ENCODE assay signal across 1 cellular context in the genomic region with DNA sequence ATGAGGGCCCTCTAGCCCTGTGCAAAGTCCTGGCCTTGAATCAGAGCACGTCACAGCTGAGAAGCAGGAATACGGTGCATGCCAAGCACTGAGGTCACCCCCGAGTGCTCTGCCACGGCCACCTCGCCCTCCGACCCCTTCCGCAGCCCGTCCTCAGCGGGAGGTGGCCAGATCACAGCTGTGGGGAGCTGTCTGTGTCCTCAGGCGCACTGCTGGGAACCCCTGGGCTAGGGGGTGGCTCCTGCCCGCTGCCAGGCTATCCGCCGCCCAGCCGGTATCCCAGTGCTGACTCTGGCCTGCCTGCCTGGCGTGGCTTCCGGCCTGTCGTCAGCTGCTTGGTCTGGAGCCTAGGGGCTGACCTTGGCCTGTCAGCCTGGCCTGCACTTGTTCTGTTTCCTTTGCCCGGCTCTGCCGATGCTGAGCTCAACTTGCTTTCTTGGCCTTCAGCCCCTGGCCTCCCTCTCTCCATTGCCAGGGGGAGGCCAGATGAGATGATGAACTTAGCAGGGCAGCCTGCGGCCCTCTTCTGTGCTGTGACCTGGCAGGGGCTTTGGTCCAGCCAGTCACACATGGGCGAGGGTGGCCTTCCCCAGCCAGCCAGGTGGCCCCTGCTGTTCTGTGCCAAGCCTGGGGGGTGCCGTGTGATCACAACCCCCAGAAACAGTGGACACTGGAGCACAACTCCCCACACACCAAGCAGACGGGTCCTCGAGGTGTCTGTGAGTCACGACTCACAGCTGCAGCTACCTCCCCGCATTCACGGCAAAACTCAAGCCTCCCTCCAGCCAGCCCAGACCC.
TF ChIP-seq lines count a peak whose summit lies in the region.

No MANE protein-coding gene starts in this region.

TF ChIP-seq in HepG2, 621 proteins besides CTCF, POLR2A, EP300 and RAD21 (continued from another document and continues in another):
- TF ChIP-seq ZNF766 (CRISPR knock-in tag; IDR thresholded peaks at IDR 0.05; ENCODE audit: borderline replicate concordance) (peak; percentile 79; the same call in 1 of the 2 replicates), KLF15 (CRISPR knock-in tag; IDR thresholded peaks at IDR 0.05; ENCODE audit: borderline replicate concordance) (no peak), SALL2 (CRISPR knock-in tag; IDR thresholded peaks at IDR 0.05) (0 out of 2 replicates have a peak, but pooled peaks have one; percentile 53), ZNF414 (CRISPR knock-in tag; IDR thresholded peaks at IDR 0.05) (peak; percentile 68; the same call in 1 of the 2 replicates), NCOA5 (CRISPR knock-in tag; IDR thresholded peaks at IDR 0.05) (no peak), NR2F6 (IDR thresholded peaks at IDR 0.05) (peak; percentile 50), NR2F6 (CRISPR knock-in tag; IDR thresholded peaks at IDR 0.05) (peak; percentile 79), XBP1 (CRISPR knock-in tag; IDR thresholded peaks at IDR 0.05) (0 out of 2 replicates have a peak, but pooled peaks have one; percentile 37), ZZZ3 (CRISPR knock-in tag; IDR thresholded peaks at IDR 0.05; ENCODE audit: borderline replicate concordance) (peak; percentile 54; the same call in 1 of the 2 replicates), SIN3B (IDR thresholded peaks at IDR 0.05; ENCODE audit: low read length) (no peak), KMT2B (CRISPR knock-in tag; IDR thresholded peaks at IDR 0.05) (no peak), SOX5 (CRISPR knock-in tag; IDR thresholded peaks at IDR 0.05; ENCODE audit: borderline replicate concordance) (peak; percentile 29; the same call in 1 of the 2 replicates), CEBPG (CRISPR knock-in tag; IDR thresholded peaks at IDR 0.05) (0 out of 2 replicates have a peak, but pooled peaks have one; percentile 17), TARDBP (CRISPR knock-in tag; IDR thresholded peaks at IDR 0.05) (peak; percentile 46; the same call in 1 of the 2 replicates), ZNF800 (CRISPR knock-in tag; IDR thresholded peaks at IDR 0.05) (peak; percentile 86; the same call in 1 of the 2 replicates), AHDC1 (CRISPR knock-in tag; IDR thresholded peaks at IDR 0.05; ENCODE audit: borderline replicate concordance) (peak; percentile 72; the same call in 1 of the 2 replicates), LBX2 (CRISPR knock-in tag; IDR thresholded peaks at IDR 0.05; ENCODE audit: borderline replicate concordance) (0 out of 2 replicates have a peak, but pooled peaks have one; percentile 80), ZBTB7B (CRISPR knock-in tag; IDR thresholded peaks at IDR 0.05) (peak; percentile 60), REPIN1 (CRISPR knock-in tag; IDR thresholded peaks at IDR 0.05; ENCODE audit: borderline replicate concordance, low read depth) (0 out of 2 replicates have a peak, but pooled peaks have one; percentile 34), PPARG (CRISPR knock-in tag; conservative IDR thresholded peaks at IDR 0.05) (0 out of 2 replicates have a peak, but pooled peaks have one; percentile 42), SPEN (CRISPR knock-in tag; IDR thresholded peaks at IDR 0.05; ENCODE audit: low read depth) (peak; percentile 84), KLF9 (CRISPR knock-in tag; IDR thresholded peaks at IDR 0.05; ENCODE audit: low read depth) (0 out of 2 replicates have a peak, but pooled peaks have one; percentile 20), ZNF614 (CRISPR knock-in tag; IDR thresholded peaks at IDR 0.05; ENCODE audit: borderline replicate concordance) (peak; percentile 65; the same call in 1 of the 2 replicates), TBX2 (CRISPR knock-in tag; IDR thresholded peaks at IDR 0.05; ENCODE audit: borderline replicate concordance) (0 out of 2 replicates have a peak, but pooled peaks have one; percentile 48), ZNF703 (CRISPR knock-in tag; IDR thresholded peaks at IDR 0.05; ENCODE audit: borderline replicate concordance) (0 out of 2 replicates have a peak, but pooled peaks have one; percentile 28), ZNF501 (CRISPR knock-in tag; IDR thresholded peaks at IDR 0.05) (peak; percentile 63; the same call in 1 of the 2 replicates), ZMYM4 (CRISPR knock-in tag; IDR thresholded peaks at IDR 0.05) (peak; percentile 26; the same call in 1 of the 2 replicates), SP4 (CRISPR knock-in tag; IDR thresholded peaks at IDR 0.05) (peak; percentile 45; the same call in 1 of the 2 replicates), MAFK (conservative IDR thresholded peaks at IDR 0.05 in 1 of 2, IDR thresholded peaks at IDR 0.05 in 1 of 2; ENCODE audit: low read length in 2 of 2) (0 out of 4 replicates have a peak, but pooled peaks of 1 of the 2 experiments have one; percentile 0), ETV5 (CRISPR knock-in tag; IDR thresholded peaks at IDR 0.05; ENCODE audit: borderline replicate concordance) (peak; percentile 97), HOXA3 (CRISPR knock-in tag; IDR thresholded peaks at IDR 0.05) (peak; percentile 80), HIVEP1 (CRISPR knock-in tag; IDR thresholded peaks at IDR 0.05) (peak; percentile 72; the same call in 1 of the 2 replicates), PITX1 (CRISPR knock-in tag; IDR thresholded peaks at IDR 0.05) (peak; percentile 44; the same call in 1 of the 2 replicates)
- TF ChIP-seq, protein P1, sequence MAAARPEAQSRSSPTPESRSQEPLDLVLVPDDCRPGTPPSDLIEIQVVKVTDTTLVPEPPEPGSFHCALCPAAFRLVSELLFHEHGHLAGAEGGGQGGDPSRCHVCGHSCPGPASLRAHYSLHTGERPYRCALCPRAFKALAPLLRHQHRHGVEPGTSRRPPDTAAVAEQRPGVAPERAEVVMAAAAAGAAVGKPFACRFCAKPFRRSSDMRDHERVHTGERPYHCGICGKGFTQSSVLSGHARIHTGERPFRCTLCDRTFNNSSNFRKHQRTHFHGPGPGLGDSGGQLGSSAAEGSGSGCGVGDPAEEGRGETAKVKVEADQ (CRISPR knock-in tag; IDR thresholded peaks at IDR 0.05; ENCODE audit: borderline replicate concordance), result 0 out of 2 replicates have a peak, but pooled peaks have one; percentile 63
- TF ChIP-seq, protein P2, sequence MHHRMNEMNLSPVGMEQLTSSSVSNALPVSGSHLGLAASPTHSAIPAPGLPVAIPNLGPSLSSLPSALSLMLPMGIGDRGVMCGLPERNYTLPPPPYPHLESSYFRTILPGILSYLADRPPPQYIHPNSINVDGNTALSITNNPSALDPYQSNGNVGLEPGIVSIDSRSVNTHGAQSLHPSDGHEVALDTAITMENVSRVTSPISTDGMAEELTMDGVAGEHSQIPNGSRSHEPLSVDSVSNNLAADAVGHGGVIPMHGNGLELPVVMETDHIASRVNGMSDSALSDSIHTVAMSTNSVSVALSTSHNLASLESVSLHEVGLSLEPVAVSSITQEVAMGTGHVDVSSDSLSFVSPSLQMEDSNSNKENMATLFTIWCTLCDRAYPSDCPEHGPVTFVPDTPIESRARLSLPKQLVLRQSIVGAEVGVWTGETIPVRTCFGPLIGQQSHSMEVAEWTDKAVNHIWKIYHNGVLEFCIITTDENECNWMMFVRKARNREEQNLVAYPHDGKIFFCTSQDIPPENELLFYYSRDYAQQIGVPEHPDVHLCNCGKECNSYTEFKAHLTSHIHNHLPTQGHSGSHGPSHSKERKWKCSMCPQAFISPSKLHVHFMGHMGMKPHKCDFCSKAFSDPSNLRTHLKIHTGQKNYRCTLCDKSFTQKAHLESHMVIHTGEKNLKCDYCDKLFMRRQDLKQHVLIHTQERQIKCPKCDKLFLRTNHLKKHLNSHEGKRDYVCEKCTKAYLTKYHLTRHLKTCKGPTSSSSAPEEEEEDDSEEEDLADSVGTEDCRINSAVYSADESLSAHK (CRISPR knock-in tag; IDR thresholded peaks at IDR 0.05; ENCODE audit: borderline replicate concordance), result no peak
- TF ChIP-seq, protein P3, sequence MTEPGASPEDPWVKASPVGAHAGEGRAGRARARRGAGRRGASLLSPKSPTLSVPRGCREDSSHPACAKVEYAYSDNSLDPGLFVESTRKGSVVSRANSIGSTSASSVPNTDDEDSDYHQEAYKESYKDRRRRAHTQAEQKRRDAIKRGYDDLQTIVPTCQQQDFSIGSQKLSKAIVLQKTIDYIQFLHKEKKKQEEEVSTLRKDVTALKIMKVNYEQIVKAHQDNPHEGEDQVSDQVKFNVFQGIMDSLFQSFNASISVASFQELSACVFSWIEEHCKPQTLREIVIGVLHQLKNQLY (CRISPR knock-in tag; IDR thresholded peaks at IDR 0.05), result peak; percentile 44; the same call in 1 of the 2 replicates
- TF ChIP-seq, protein P4, sequence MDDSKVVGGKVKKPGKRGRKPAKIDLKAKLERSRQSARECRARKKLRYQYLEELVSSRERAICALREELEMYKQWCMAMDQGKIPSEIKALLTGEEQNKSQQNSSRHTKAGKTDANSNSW (CRISPR knock-in tag; IDR thresholded peaks at IDR 0.05; ENCODE audit: borderline replicate concordance), result 0 out of 2 replicates have a peak, but pooled peaks have one; percentile 18
